In the genomic region with DNA sequence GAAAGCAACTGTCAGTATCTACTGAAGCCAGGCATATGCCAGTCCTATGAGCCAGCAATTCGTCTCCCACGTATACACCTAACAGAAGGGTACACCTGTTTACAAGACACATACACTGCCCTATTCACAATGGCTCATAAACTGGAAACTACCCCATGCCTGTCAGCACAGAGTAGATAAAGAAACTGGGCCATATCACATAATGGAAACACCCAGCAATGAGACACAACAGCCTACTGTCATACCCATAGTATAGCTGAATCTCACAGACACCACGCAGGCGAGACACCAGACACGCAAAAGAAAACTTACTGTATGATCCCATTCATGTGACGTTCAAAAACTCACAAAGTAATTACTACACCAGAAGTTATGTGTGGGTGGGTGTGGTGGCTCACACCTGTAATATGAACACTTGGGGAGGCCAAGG, we compare ENCODE assay signal across 15 cellular contexts. TPM values are rescaled to one million over a fixed set of nuclear protein-coding genes. Genes with fewer than 3 reads are reported as not detected.
A peak's percentile ranks its signal among the peaks of the same experiment; 100 is the strongest.
DNase-seq lines count a peak whose midpoint lies in the region; ATAC-seq, FAIRE-seq and TF ChIP-seq lines count a peak whose summit lies in the region.
"Had no signal": no experiment of that assay in that cellular context is flagged by ENCODE, and none has a peak within 500 bp of the region (broad histone marks: within the 10 kb centered on the region; RNA-seq: fewer than 3 reads in every experiment).

No MANE protein-coding gene starts in this region.

- H3K27me3 ChIP-seq in CD4-positive, alpha-beta T cell (ENCODE audit: control insufficient read depth, insufficient read depth, low read length): no peaks in the 10 kb centered on the region
- H3K27me3 ChIP-seq: adrenal gland had no signal

- no peaks in the 10 kb centered on the region for H3K9me3 ChIP-seq in CD4-positive, alpha-beta T cell (ENCODE audit: control insufficient read depth, low read length)
- H3K9me3 ChIP-seq: adrenal gland had no signal

- no peak for TF ChIP-seq POLR2A in GM12892 (IDR thresholded peaks at IDR 0.05; ENCODE audit: low read depth, low read length)

- no peak for TF ChIP-seq CTCF in CD4-positive, alpha-beta T cell (IDR thresholded peaks at IDR 0.05)

- no peaks in the 10 kb centered on the region for H3K27me3 Mint-ChIP-seq in CD4-positive, alpha-beta T cell
- no peaks in the 10 kb centered on the region for H3K27me3 Mint-ChIP-seq in T-helper 2 cell treated with Interferon-gamma antibody and Interleukin-4, amounts not matched to agents 5 μg/mL and 100 μg/mL, for 36 hours (ENCODE audit: low read depth)
- H3K27me3 Mint-ChIP-seq in natural killer cell treated with Interleukin-12 subunit alpha and Interleukin-12 subunit beta and Interleukin-15 and Interleukin-18, amount 100 ng/mL, for 72 hours: no peaks in the 10 kb centered on the region
- H3K27me3 Mint-ChIP-seq: stimulated activated naive B cell treated with anti-CD40 and anti-IgM and Interleukin-4, amounts not matched to agents 10 μg/mL and 1 μg/mL and 100 μg/mL, for 72 hours had no signal

- H3K27ac ChIP-seq in CD4-positive, alpha-beta T cell (ENCODE audit: low read depth, low read length): peak overlapping the region; percentile 73
- H3K27ac ChIP-seq: adrenal gland, parathyroid adenoma had no signal

- DNase-seq in CD4-positive, alpha-beta T cell: peak in 2 of 10 experiments; percentile 40 to 53
- peak; percentile 63 for DNase-seq in T-helper 2 cell treated with Interferon-gamma antibody and Interleukin-4, amounts not matched to agents 5 μg/mL and 100 μg/mL, for 36 hours (ENCODE audit: low spot score)
- no peak for DNase-seq in activated naive CD4-positive, alpha-beta T cell treated with anti-CD3 and anti-CD28 coated beads, Interleukin-2, amount 50 U/mL, for 72 hours (ENCODE audit: low spot score in 2 of 2)
- no peak for DNase-seq in natural killer cell treated with Interleukin-12 subunit alpha and Interleukin-12 subunit beta and Interleukin-15 and Interleukin-18, amount 100 ng/mL, for 72 hours (ENCODE audit: low spot score)
- no peak for DNase-seq in DMS114 treated with DMSO at 0.1 percent for 48 hours (lab: John Stamatoyannopoulos, UW; ENCODE audit: unreplicated experiment)
- DNase-seq in GM12892 (ENCODE audit: insufficient read length): no peak
- DNase-seq: DND-41; mesenchymal stem cell; NCI-H1694 treated with DMSO at 0.1 percent for 48 hours; SHP77 treated with DMSO at 0.1 percent for 48 hours; stimulated activated naive B cell treated with anti-CD40 and anti-IgM and Interleukin-4, amounts not matched to agents 10 μg/mL and 1 μg/mL and 100 μg/mL, for 72 hours had no signal

- H3K9me3 Mint-ChIP-seq in CD4-positive, alpha-beta T cell: no peaks in the 10 kb centered on the region
- no peaks in the 10 kb centered on the region for H3K9me3 Mint-ChIP-seq in T-helper 2 cell treated with Interferon-gamma antibody and Interleukin-4, amounts not matched to agents 5 μg/mL and 100 μg/mL, for 36 hours
- no peaks in the 10 kb centered on the region for H3K9me3 Mint-ChIP-seq in activated naive CD4-positive, alpha-beta T cell treated with anti-CD3 and anti-CD28 coated beads, Interleukin-2, amount 50 U/mL, for 72 hours
- H3K9me3 Mint-ChIP-seq in natural killer cell treated with Interleukin-12 subunit alpha and Interleukin-12 subunit beta and Interleukin-15 and Interleukin-18, amount 100 ng/mL, for 72 hours: no peaks in the 10 kb centered on the region
- H3K9me3 Mint-ChIP-seq: stimulated activated naive B cell treated with anti-CD40 and anti-IgM and Interleukin-4, amounts not matched to agents 10 μg/mL and 1 μg/mL and 100 μg/mL, for 72 hours had no signal

- intact Hi-C loops in CD4-positive, alpha-beta T cell (cut with DNase I, micrococcal nuclease): no loop called here

- H3K4me1 Mint-ChIP-seq in CD4-positive, alpha-beta T cell (ENCODE audit: low read depth): peaks cover 81% of the 10 kb centered on the region
- peaks cover 62% of the 10 kb centered on the region for H3K4me1 Mint-ChIP-seq in T-helper 2 cell treated with Interferon-gamma antibody and Interleukin-4, amounts not matched to agents 5 μg/mL and 100 μg/mL, for 36 hours (ENCODE audit: low read depth)
- peaks cover 41 to 46% of the 10 kb centered on the region in 2 donors for H3K4me1 Mint-ChIP-seq in natural killer cell treated with Interleukin-12 subunit alpha and Interleukin-12 subunit beta and Interleukin-15 and Interleukin-18, amount 100 ng/mL, for 72 hours (ENCODE audit: low read depth in 2 of 2)

- peak overlapping the region; percentile 89 for H3K27ac Mint-ChIP-seq in CD4-positive, alpha-beta T cell
- H3K27ac Mint-ChIP-seq in T-helper 2 cell treated with Interferon-gamma antibody and Interleukin-4, amounts not matched to agents 5 μg/mL and 100 μg/mL, for 36 hours: peak overlapping the region; percentile 84
- peak overlapping the region; percentile 84 to 94 for H3K27ac Mint-ChIP-seq in activated naive CD4-positive, alpha-beta T cell treated with anti-CD3 and anti-CD28 coated beads, Interleukin-2, amount 50 U/mL, for 72 hours
- peak overlapping the region; percentile 70 to 78 for H3K27ac Mint-ChIP-seq in natural killer cell treated with Interleukin-12 subunit alpha and Interleukin-12 subunit beta and Interleukin-15 and Interleukin-18, amount 100 ng/mL, for 72 hours
- H3K27ac Mint-ChIP-seq: stimulated activated naive B cell treated with anti-CD40 and anti-IgM and Interleukin-4, amounts not matched to agents 10 μg/mL and 1 μg/mL and 100 μg/mL, for 72 hours had no signal

- peaks cover 22% of the 10 kb centered on the region for H3K36me3 Mint-ChIP-seq in CD4-positive, alpha-beta T cell (ENCODE audit: low read depth)
- H3K36me3 Mint-ChIP-seq in T-helper 2 cell treated with Interferon-gamma antibody and Interleukin-4, amounts not matched to agents 5 μg/mL and 100 μg/mL, for 36 hours (ENCODE audit: low read depth): peaks cover 34% of the 10 kb centered on the region
- peaks cover 6 to 34% of the 10 kb centered on the region in 2 donors for H3K36me3 Mint-ChIP-seq in activated naive CD4-positive, alpha-beta T cell treated with anti-CD3 and anti-CD28 coated beads, Interleukin-2, amount 50 U/mL, for 72 hours
- H3K36me3 Mint-ChIP-seq in natural killer cell treated with Interleukin-12 subunit alpha and Interleukin-12 subunit beta and Interleukin-15 and Interleukin-18, amount 100 ng/mL, for 72 hours: no peaks in the 10 kb centered on the region

- no peak for FAIRE-seq in GM12892 (lab: Jason Lieb, UNC)

- CTCF ChIA-PET in CD4-positive, alpha-beta T cell (lab: Charles Lee): interaction anchor here (1.2 to 3.3 kb wide), 3 partner anchors 15 to 58 kb away, joined by 3 to 14 read pairs (median 9); no protein-coding TSS in a partner anchor

- ATAC-seq in CD4-positive, alpha-beta T cell (ENCODE audit: poor library complexity): peak; percentile 38
- peak; percentile 78 to 79 for ATAC-seq in activated naive CD4-positive, alpha-beta T cell treated with anti-CD3 and anti-CD28 coated beads, Interleukin-2, amount 50 U/mL, for 72 hours
- ATAC-seq in natural killer cell treated with Interleukin-12 subunit alpha and Interleukin-12 subunit beta and Interleukin-15 and Interleukin-18, amount 100 ng/mL, for 72 hours: peak in 1 of 2 donors; percentile 73
- no peak for ATAC-seq in GM21737 (IDR thresholded peaks at IDR 0.05; ENCODE audit: unreplicated experiment)
- no peak for ATAC-seq in GM21515 (IDR thresholded peaks at IDR 0.05; ENCODE audit: unreplicated experiment)
- ATAC-seq: stimulated activated naive B cell treated with anti-CD40 and anti-IgM and Interleukin-4, amounts not matched to agents 10 μg/mL and 1 μg/mL and 100 μg/mL, for 72 hours had no signal

- POLR2A ChIA-PET in CD4-positive, alpha-beta T cell (lab: Charles Lee): interaction anchor here (0.9 to 6.5 kb wide), 4 partner anchors 9 to 111 kb away, joined by 5 to 105 read pairs (median 10); a partner anchor contains a TSS

- peak overlapping the region; percentile 86 for H3K4me3 Mint-ChIP-seq in CD4-positive, alpha-beta T cell
- H3K4me3 Mint-ChIP-seq in T-helper 2 cell treated with Interferon-gamma antibody and Interleukin-4, amounts not matched to agents 5 μg/mL and 100 μg/mL, for 36 hours: peak overlapping the region; percentile 52
- H3K4me3 Mint-ChIP-seq in natural killer cell treated with Interleukin-12 subunit alpha and Interleukin-12 subunit beta and Interleukin-15 and Interleukin-18, amount 100 ng/mL, for 72 hours: peak overlapping the region; percentile 68
- H3K4me3 Mint-ChIP-seq: stimulated activated naive B cell treated with anti-CD40 and anti-IgM and Interleukin-4, amounts not matched to agents 10 μg/mL and 1 μg/mL and 100 μg/mL, for 72 hours had no signal

RNA-seq across cellular contexts. Expression of a gene that starts 15.7 kb away (rescaled TPM):
- total RNA-seq in CD4-positive, alpha-beta T cell: 100 to 1,000 TPM; 202 to 203 TPM
- 10 to 100 TPM; 90.7 to 96.1 TPM for total RNA-seq in activated naive CD4-positive, alpha-beta T cell treated with anti-CD3 and anti-CD28 coated beads, Interleukin-2, amount 50 U/mL, for 72 hours
- 10 to 100 TPM; 70.6 to 75.2 TPM for total RNA-seq in natural killer cell treated with Interleukin-12 subunit alpha and Interleukin-12 subunit beta and Interleukin-15 and Interleukin-18, amount 100 ng/mL, for 72 hours
- polyA plus RNA-seq in GM12892 (2012; ENCODE audit: missing spikeins): 19.3 TPM

RNA-seq across cellular contexts. Expression of a gene that starts 16.5 kb away (rescaled TPM):
- under 1 TPM; 0.49 to 0.78 TPM for total RNA-seq in CD4-positive, alpha-beta T cell
- 10 to 100 TPM in 1 of 2 donors, 1 to 10 TPM in 1; 2.3 to 10.8 TPM for total RNA-seq in activated naive CD4-positive, alpha-beta T cell treated with anti-CD3 and anti-CD28 coated beads, Interleukin-2, amount 50 U/mL, for 72 hours
- 1 to 10 TPM in 1 of 2 donors, under 1 TPM in 1; 0.81 to 1.5 TPM for total RNA-seq in natural killer cell treated with Interleukin-12 subunit alpha and Interleukin-12 subunit beta and Interleukin-15 and Interleukin-18, amount 100 ng/mL, for 72 hours
- 0.47 TPM for polyA plus RNA-seq in GM12892 (2012; ENCODE audit: missing spikeins)

RNA-seq across cellular contexts. Expression of a gene that starts 26.4 kb away (rescaled TPM):
- total RNA-seq in CD4-positive, alpha-beta T cell: 10 to 100 TPM; 41.7 to 42.2 TPM
- total RNA-seq in activated naive CD4-positive, alpha-beta T cell treated with anti-CD3 and anti-CD28 coated beads, Interleukin-2, amount 50 U/mL, for 72 hours: 10 to 100 TPM; 28.9 to 32.9 TPM
- 10 to 100 TPM; 29.7 to 45.7 TPM for total RNA-seq in natural killer cell treated with Interleukin-12 subunit alpha and Interleukin-12 subunit beta and Interleukin-15 and Interleukin-18, amount 100 ng/mL, for 72 hours
- polyA plus RNA-seq in GM12892 (2012; ENCODE audit: missing spikeins): 2.0 TPM

RNA-seq across cellular contexts. Expression of a gene that starts 36.8 kb away (rescaled TPM):
- total RNA-seq in CD4-positive, alpha-beta T cell: 1 to 10 TPM; 4.8 to 7.8 TPM
- 10 to 100 TPM in 1 of 2 donors, 1 to 10 TPM in 1; 5.4 to 13.0 TPM for total RNA-seq in activated naive CD4-positive, alpha-beta T cell treated with anti-CD3 and anti-CD28 coated beads, Interleukin-2, amount 50 U/mL, for 72 hours
- total RNA-seq in natural killer cell treated with Interleukin-12 subunit alpha and Interleukin-12 subunit beta and Interleukin-15 and Interleukin-18, amount 100 ng/mL, for 72 hours: 1 to 10 TPM; 1.6 to 2.0 TPM
- 0.23 TPM for polyA plus RNA-seq in GM12892 (2012; ENCODE audit: missing spikeins)

RNA-seq across cellular contexts. Expression of a gene that starts 52.2 kb away (rescaled TPM):
- 10 to 100 TPM; 50.2 to 52.5 TPM for total RNA-seq in CD4-positive, alpha-beta T cell
- 10 to 100 TPM; 17.5 to 18.1 TPM for total RNA-seq in activated naive CD4-positive, alpha-beta T cell treated with anti-CD3 and anti-CD28 coated beads, Interleukin-2, amount 50 U/mL, for 72 hours
- total RNA-seq in natural killer cell treated with Interleukin-12 subunit alpha and Interleukin-12 subunit beta and Interleukin-15 and Interleukin-18, amount 100 ng/mL, for 72 hours: 1 to 10 TPM; 1.6 to 3.0 TPM
- polyA plus RNA-seq in GM12892 (2012; ENCODE audit: missing spikeins): not detected

Comparison
In these comparisons a context has a peak if more than half of its experiments do, and no peak if none do; other contexts are left out.
1. ATAC-seq: peak in CD4-positive, alpha-beta T cell (single experiment) and activated naive CD4-positive, alpha-beta T cell treated with anti-CD3 and anti-CD28 coated beads, Interleukin-2, amount 50 U/mL, for 72 hours (2 of 2); none in GM21737 (single experiment) and GM21515 (single experiment).
2. Peak in every context shown above with its lines, with median percentiles within 50 percentile points of each other: H3K27ac Mint-ChIP-seq and H3K4me3 Mint-ChIP-seq.